8 cellular contexts compared by ENCODE assay signal in the genomic region with DNA sequence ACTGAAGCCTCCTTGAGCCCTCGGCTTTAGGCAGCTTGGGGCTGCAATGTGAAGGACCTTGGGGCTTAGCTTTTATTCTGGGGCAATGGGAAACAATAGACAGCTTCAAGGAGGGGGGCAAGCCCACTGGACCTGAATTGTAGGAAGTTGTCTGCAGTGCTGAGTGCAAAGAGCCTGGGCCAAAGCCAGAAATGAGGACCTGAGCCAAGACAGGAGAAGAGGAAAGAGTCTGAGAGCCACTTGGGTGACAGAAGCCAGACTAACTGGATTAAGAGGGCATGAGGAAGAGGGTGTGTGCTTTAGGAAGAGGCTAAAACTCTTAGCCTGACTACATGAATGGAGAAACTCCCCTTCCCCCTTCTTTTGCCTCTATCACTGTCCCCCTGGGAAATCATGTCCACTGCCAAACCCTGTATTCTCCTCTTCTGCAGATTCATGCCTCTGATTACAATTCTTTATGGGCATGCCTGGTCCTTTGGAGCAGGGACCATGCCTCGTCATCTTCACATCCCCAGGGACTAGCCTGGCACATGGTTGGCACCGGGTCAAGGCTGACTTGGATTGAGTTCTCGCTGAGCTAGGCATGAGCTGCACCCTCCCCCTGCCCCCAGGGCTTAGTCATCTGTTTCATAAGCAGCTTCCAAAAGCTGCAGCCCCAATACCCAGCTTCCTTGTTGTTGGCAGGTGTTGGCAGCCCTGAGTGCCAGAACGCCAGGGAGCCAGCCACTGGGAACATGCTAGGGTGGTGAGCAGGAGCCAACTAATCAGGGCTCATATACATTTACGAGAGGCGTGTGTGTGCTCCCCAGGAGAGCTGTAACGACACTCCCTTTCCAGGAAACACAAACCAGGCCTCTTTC. TPM values are rescaled to one million over a fixed set of nuclear protein-coding genes. Genes with fewer than 3 reads are reported as not detected.
A peak's percentile ranks its signal among the peaks of the same experiment; 100 is the strongest.
DNase-seq lines count a peak whose midpoint lies in the region; ATAC-seq and TF ChIP-seq lines count a peak whose summit lies in the region.
"Had no signal": no experiment of that assay in that cellular context is flagged by ENCODE, and none has a peak within 500 bp of the region (broad histone marks: within the 10 kb centered on the region; RNA-seq: fewer than 3 reads in every experiment).

No MANE protein-coding gene starts in this region.

- no peaks in the 10 kb centered on the region for H3K36me3 Mint-ChIP-seq in HFFc6 (ENCODE audit: low read depth)
- H3K36me3 Mint-ChIP-seq in dendritic cell treated with granulocyte-macrophage colony-stimulating factor and Interleukin-4, amounts not matched to agents 40 ng/mL and 50 ng/mL, for 4 days (ENCODE audit: low read depth) = no peaks in the 10 kb centered on the region
- H3K36me3 Mint-ChIP-seq: memory B cell had no signal

- ATAC-seq in GM21786 (IDR thresholded peaks at IDR 0.05; ENCODE audit: unreplicated experiment) = no peak
- ATAC-seq in GM18519 (IDR thresholded peaks at IDR 0.05; ENCODE audit: low FRiP score, unreplicated experiment) = no peak

- peaks cover 8% of the 10 kb centered on the region for H3K4me1 Mint-ChIP-seq in HFFc6 (ENCODE audit: low read depth)
- peaks cover 31% of the 10 kb centered on the region for H3K4me1 Mint-ChIP-seq in dendritic cell treated with granulocyte-macrophage colony-stimulating factor and Interleukin-4, amounts not matched to agents 40 ng/mL and 50 ng/mL, for 4 days (ENCODE audit: low read depth)
- H3K4me1 Mint-ChIP-seq: memory B cell had no signal

- H3K4me3 Mint-ChIP-seq in HFFc6 = no peak overlapping the region
- no peak overlapping the region for H3K4me3 Mint-ChIP-seq in dendritic cell treated with granulocyte-macrophage colony-stimulating factor and Interleukin-4, amounts not matched to agents 40 ng/mL and 50 ng/mL, for 4 days
- H3K4me3 Mint-ChIP-seq: memory B cell had no signal

- intact Hi-C loops in dendritic cell treated with granulocyte-macrophage colony-stimulating factor and Interleukin-4, amounts not matched to agents 40 ng/mL and 50 ng/mL, for 4 days (cut with micrococcal nuclease) = no loop called here

- H3K9me3 Mint-ChIP-seq in HFFc6 = peaks cover 4% of the 10 kb centered on the region; the same call in 1 of the 2 replicates
- no peaks in the 10 kb centered on the region for H3K9me3 Mint-ChIP-seq in dendritic cell treated with granulocyte-macrophage colony-stimulating factor and Interleukin-4, amounts not matched to agents 40 ng/mL and 50 ng/mL, for 4 days

- TF ChIP-seq CTCF in HFFc6 (IDR thresholded peaks at IDR 0.05) = no peak
- no peak for TF ChIP-seq CTCF in GM13976 (IDR thresholded peaks at IDR 0.05; ENCODE audit: borderline replicate concordance, control extremely low read depth, extremely low read depth, insufficient read depth, missing control alignments)

- in situ Hi-C loops in GM13976 (cut with MboI; ENCODE audit: low sequenced_read_pairs, unreplicated experiment) = no loop called here

- DNase-seq in HFFc6 (peak; percentile 4), NCI-H510A (lab: John Stamatoyannopoulos, UW) (peak; percentile 75), mucosa of gallbladder (ENCODE audit: low spot score) (peak; percentile 94), GM13976 (ENCODE audit: low spot score) (no peak)

- H3K27ac Mint-ChIP-seq in HFFc6 = no peak overlapping the region
- peak overlapping the region; percentile 73 for H3K27ac Mint-ChIP-seq in dendritic cell treated with granulocyte-macrophage colony-stimulating factor and Interleukin-4, amounts not matched to agents 40 ng/mL and 50 ng/mL, for 4 days
- H3K27ac Mint-ChIP-seq: memory B cell had no signal

- peaks cover 35% of the 10 kb centered on the region for H3K27me3 Mint-ChIP-seq in HFFc6 (ENCODE audit: insufficient read depth)
- H3K27me3 Mint-ChIP-seq in dendritic cell treated with granulocyte-macrophage colony-stimulating factor and Interleukin-4, amounts not matched to agents 40 ng/mL and 50 ng/mL, for 4 days = no peaks in the 10 kb centered on the region

RNA-seq across cellular contexts. Expression of gene JDP2, which starts 27.8 kb away (rescaled TPM):
- 10 to 100 TPM; 48.0 to 67.8 (median 61.8) TPM for total RNA-seq in HFFc6 (2021; fragmentation: NEBNext Ultra II Directional; extraction: Animal tissue kit (Norgen Biotek cat#: 25700))
- total RNA-seq in mucosa of gallbladder = 43.0 TPM
